1 cellular context compared by ENCODE assay signal in genomic region chrX:120549483-120550452, GRCh38.
TF ChIP-seq lines count a peak whose summit lies in the region.

No MANE protein-coding gene starts in this region.

TF ChIP-seq in K562, 482 proteins besides CTCF, POLR2A, EP300 and RAD21 (continued from another document and continues in another):
- TF ChIP-seq, protein P1, sequence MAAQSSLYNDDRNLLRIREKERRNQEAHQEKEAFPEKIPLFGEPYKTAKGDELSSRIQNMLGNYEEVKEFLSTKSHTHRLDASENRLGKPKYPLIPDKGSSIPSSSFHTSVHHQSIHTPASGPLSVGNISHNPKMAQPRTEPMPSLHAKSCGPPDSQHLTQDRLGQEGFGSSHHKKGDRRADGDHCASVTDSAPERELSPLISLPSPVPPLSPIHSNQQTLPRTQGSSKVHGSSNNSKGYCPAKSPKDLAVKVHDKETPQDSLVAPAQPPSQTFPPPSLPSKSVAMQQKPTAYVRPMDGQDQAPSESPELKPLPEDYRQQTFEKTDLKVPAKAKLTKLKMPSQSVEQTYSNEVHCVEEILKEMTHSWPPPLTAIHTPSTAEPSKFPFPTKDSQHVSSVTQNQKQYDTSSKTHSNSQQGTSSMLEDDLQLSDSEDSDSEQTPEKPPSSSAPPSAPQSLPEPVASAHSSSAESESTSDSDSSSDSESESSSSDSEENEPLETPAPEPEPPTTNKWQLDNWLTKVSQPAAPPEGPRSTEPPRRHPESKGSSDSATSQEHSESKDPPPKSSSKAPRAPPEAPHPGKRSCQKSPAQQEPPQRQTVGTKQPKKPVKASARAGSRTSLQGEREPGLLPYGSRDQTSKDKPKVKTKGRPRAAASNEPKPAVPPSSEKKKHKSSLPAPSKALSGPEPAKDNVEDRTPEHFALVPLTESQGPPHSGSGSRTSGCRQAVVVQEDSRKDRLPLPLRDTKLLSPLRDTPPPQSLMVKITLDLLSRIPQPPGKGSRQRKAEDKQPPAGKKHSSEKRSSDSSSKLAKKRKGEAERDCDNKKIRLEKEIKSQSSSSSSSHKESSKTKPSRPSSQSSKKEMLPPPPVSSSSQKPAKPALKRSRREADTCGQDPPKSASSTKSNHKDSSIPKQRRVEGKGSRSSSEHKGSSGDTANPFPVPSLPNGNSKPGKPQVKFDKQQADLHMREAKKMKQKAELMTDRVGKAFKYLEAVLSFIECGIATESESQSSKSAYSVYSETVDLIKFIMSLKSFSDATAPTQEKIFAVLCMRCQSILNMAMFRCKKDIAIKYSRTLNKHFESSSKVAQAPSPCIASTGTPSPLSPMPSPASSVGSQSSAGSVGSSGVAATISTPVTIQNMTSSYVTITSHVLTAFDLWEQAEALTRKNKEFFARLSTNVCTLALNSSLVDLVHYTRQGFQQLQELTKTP (IDR thresholded peaks at IDR 0.05; ENCODE audit: low read depth in 1 of 2, partially characterized antibody in 2 of 2) = peak in 1 of 2 experiments; percentile 74
- TF ChIP-seq ZNF785 (CRISPR knock-in tag; IDR thresholded peaks at IDR 0.05) (no peak), ZNF354B (CRISPR knock-in tag; IDR thresholded peaks at IDR 0.05) (no peak), SMARCA5 (IDR thresholded peaks at IDR 0.05) (no peak), TBL1XR1 (IDR thresholded peaks at IDR 0.05; ENCODE audit: low read length in 2 of 2) (no peak), SREBF1 (IDR thresholded peaks at IDR 0.05; ENCODE audit: borderline replicate concordance, low read depth, low read length) (no peak), MXD1 (CRISPR knock-in tag; IDR thresholded peaks at IDR 0.05; ENCODE audit: borderline replicate concordance, poor library complexity, severe bottlenecking) (no peak), BRF1 (IDR thresholded peaks at IDR 0.05; ENCODE audit: borderline replicate concordance, extremely low read depth, insufficient read length) (no peak), HMG20A (CRISPR knock-in tag; conservative IDR thresholded peaks at IDR 0.05) (no peak), ZNF174 (CRISPR knock-in tag; IDR thresholded peaks at IDR 0.05) (no peak), FOXK2 (conservative IDR thresholded peaks at IDR 0.05 in 1 of 2, IDR thresholded peaks at IDR 0.05 in 1 of 2; ENCODE audit: low read depth in 2 of 2) (peak; percentile 27 to 28; a peak in 1 of 4 replicates), SAFB (IDR thresholded peaks at IDR 0.05; ENCODE audit: borderline replicate concordance, low read depth, low read length) (no peak), ETS1 (conservative IDR thresholded peaks at IDR 0.05; ENCODE audit: control insufficient read depth, low read depth, low read length) (no peak), RBM17 (IDR thresholded peaks at IDR 0.05; ENCODE audit: borderline replicate concordance, low read depth, low read length) (no peak), RFX7 (CRISPR knock-in tag; IDR thresholded peaks at IDR 0.05) (no peak), ZNF445 (CRISPR knock-in tag; IDR thresholded peaks at IDR 0.05; ENCODE audit: low read depth) (no peak), POU5F1 (IDR thresholded peaks at IDR 0.05; ENCODE audit: borderline replicate concordance, low read depth, low read length, partially characterized antibody) (no peak), FUS (optimal IDR thresholded peaks at IDR 0.05; ENCODE audit: low read depth, low read length) (no peak), TBP (optimal IDR thresholded peaks at IDR 0.05; ENCODE audit: low read depth, low read length) (no peak), ZNF778 (CRISPR knock-in tag; IDR thresholded peaks at IDR 0.05) (no peak), CREB5 (CRISPR knock-in tag; IDR thresholded peaks at IDR 0.05) (no peak), GATA2 (CRISPR knock-in tag; IDR thresholded peaks at IDR 0.05) (no peak), NFE2L1 (tag; IDR thresholded peaks at IDR 0.05; ENCODE audit: borderline replicate concordance, low read depth) (no peak), TEAD4 (IDR thresholded peaks at IDR 0.05; ENCODE audit: low read length) (peak; percentile 68; the same call in 1 of the 2 replicates), TEAD4 (CRISPR knock-in tag; IDR thresholded peaks at IDR 0.05; ENCODE audit: borderline replicate concordance) (no peak), RBM25 (IDR thresholded peaks at IDR 0.05; ENCODE audit: low read depth, low read length, severe bottlenecking) (no peak), HNRNPK (IDR thresholded peaks at IDR 0.05; ENCODE audit: low read depth, low read length, poor library complexity, severe bottlenecking) (no peak), MTA1 (IDR thresholded peaks at IDR 0.05; ENCODE audit: borderline replicate concordance) (peak; percentile 55), NUFIP1 (IDR thresholded peaks at IDR 0.05; ENCODE audit: partially characterized antibody) (no peak), ARHGAP35 (IDR thresholded peaks at IDR 0.05; ENCODE audit: partially characterized antibody) (no peak)
- TF ChIP-seq, protein P2, sequence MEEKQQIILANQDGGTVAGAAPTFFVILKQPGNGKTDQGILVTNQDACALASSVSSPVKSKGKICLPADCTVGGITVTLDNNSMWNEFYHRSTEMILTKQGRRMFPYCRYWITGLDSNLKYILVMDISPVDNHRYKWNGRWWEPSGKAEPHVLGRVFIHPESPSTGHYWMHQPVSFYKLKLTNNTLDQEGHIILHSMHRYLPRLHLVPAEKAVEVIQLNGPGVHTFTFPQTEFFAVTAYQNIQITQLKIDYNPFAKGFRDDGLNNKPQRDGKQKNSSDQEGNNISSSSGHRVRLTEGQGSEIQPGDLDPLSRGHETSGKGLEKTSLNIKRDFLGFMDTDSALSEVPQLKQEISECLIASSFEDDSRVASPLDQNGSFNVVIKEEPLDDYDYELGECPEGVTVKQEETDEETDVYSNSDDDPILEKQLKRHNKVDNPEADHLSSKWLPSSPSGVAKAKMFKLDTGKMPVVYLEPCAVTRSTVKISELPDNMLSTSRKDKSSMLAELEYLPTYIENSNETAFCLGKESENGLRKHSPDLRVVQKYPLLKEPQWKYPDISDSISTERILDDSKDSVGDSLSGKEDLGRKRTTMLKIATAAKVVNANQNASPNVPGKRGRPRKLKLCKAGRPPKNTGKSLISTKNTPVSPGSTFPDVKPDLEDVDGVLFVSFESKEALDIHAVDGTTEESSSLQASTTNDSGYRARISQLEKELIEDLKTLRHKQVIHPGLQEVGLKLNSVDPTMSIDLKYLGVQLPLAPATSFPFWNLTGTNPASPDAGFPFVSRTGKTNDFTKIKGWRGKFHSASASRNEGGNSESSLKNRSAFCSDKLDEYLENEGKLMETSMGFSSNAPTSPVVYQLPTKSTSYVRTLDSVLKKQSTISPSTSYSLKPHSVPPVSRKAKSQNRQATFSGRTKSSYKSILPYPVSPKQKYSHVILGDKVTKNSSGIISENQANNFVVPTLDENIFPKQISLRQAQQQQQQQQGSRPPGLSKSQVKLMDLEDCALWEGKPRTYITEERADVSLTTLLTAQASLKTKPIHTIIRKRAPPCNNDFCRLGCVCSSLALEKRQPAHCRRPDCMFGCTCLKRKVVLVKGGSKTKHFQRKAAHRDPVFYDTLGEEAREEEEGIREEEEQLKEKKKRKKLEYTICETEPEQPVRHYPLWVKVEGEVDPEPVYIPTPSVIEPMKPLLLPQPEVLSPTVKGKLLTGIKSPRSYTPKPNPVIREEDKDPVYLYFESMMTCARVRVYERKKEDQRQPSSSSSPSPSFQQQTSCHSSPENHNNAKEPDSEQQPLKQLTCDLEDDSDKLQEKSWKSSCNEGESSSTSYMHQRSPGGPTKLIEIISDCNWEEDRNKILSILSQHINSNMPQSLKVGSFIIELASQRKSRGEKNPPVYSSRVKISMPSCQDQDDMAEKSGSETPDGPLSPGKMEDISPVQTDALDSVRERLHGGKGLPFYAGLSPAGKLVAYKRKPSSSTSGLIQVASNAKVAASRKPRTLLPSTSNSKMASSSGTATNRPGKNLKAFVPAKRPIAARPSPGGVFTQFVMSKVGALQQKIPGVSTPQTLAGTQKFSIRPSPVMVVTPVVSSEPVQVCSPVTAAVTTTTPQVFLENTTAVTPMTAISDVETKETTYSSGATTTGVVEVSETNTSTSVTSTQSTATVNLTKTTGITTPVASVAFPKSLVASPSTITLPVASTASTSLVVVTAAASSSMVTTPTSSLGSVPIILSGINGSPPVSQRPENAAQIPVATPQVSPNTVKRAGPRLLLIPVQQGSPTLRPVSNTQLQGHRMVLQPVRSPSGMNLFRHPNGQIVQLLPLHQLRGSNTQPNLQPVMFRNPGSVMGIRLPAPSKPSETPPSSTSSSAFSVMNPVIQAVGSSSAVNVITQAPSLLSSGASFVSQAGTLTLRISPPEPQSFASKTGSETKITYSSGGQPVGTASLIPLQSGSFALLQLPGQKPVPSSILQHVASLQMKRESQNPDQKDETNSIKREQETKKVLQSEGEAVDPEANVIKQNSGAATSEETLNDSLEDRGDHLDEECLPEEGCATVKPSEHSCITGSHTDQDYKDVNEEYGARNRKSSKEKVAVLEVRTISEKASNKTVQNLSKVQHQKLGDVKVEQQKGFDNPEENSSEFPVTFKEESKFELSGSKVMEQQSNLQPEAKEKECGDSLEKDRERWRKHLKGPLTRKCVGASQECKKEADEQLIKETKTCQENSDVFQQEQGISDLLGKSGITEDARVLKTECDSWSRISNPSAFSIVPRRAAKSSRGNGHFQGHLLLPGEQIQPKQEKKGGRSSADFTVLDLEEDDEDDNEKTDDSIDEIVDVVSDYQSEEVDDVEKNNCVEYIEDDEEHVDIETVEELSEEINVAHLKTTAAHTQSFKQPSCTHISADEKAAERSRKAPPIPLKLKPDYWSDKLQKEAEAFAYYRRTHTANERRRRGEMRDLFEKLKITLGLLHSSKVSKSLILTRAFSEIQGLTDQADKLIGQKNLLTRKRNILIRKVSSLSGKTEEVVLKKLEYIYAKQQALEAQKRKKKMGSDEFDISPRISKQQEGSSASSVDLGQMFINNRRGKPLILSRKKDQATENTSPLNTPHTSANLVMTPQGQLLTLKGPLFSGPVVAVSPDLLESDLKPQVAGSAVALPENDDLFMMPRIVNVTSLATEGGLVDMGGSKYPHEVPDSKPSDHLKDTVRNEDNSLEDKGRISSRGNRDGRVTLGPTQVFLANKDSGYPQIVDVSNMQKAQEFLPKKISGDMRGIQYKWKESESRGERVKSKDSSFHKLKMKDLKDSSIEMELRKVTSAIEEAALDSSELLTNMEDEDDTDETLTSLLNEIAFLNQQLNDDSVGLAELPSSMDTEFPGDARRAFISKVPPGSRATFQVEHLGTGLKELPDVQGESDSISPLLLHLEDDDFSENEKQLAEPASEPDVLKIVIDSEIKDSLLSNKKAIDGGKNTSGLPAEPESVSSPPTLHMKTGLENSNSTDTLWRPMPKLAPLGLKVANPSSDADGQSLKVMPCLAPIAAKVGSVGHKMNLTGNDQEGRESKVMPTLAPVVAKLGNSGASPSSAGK (IDR thresholded peaks at IDR 0.05) = no peak
- TF ChIP-seq, protein P3, sequence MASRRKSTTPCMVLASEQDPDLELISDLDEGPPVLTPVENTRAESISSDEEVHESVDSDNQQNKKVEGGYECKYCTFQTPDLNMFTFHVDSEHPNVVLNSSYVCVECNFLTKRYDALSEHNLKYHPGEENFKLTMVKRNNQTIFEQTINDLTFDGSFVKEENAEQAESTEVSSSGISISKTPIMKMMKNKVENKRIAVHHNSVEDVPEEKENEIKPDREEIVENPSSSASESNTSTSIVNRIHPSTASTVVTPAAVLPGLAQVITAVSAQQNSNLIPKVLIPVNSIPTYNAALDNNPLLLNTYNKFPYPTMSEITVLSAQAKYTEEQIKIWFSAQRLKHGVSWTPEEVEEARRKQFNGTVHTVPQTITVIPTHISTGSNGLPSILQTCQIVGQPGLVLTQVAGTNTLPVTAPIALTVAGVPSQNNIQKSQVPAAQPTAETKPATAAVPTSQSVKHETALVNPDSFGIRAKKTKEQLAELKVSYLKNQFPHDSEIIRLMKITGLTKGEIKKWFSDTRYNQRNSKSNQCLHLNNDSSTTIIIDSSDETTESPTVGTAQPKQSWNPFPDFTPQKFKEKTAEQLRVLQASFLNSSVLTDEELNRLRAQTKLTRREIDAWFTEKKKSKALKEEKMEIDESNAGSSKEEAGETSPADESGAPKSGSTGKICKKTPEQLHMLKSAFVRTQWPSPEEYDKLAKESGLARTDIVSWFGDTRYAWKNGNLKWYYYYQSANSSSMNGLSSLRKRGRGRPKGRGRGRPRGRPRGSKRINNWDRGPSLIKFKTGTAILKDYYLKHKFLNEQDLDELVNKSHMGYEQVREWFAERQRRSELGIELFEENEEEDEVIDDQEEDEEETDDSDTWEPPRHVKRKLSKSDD (conservative IDR thresholded peaks at IDR 0.05; ENCODE audit: low read length) = no peak
- TF ChIP-seq, protein P4, sequence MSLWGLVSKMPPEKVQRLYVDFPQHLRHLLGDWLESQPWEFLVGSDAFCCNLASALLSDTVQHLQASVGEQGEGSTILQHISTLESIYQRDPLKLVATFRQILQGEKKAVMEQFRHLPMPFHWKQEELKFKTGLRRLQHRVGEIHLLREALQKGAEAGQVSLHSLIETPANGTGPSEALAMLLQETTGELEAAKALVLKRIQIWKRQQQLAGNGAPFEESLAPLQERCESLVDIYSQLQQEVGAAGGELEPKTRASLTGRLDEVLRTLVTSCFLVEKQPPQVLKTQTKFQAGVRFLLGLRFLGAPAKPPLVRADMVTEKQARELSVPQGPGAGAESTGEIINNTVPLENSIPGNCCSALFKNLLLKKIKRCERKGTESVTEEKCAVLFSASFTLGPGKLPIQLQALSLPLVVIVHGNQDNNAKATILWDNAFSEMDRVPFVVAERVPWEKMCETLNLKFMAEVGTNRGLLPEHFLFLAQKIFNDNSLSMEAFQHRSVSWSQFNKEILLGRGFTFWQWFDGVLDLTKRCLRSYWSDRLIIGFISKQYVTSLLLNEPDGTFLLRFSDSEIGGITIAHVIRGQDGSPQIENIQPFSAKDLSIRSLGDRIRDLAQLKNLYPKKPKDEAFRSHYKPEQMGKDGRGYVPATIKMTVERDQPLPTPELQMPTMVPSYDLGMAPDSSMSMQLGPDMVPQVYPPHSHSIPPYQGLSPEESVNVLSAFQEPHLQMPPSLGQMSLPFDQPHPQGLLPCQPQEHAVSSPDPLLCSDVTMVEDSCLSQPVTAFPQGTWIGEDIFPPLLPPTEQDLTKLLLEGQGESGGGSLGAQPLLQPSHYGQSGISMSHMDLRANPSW (CRISPR knock-in tag; IDR thresholded peaks at IDR 0.05) = no peak
